In genomic region chr6:20379231-20379630, GRCh38 we compare ENCODE assay signal across 21 cellular contexts. TPM values are rescaled to one million over a fixed set of nuclear protein-coding genes. Genes with fewer than 3 reads are reported as not detected.
DNase-seq lines count a peak whose midpoint lies in the region; FAIRE-seq and TF ChIP-seq lines count a peak whose summit lies in the region.
"Had no signal": no experiment of that assay in that cellular context is flagged by ENCODE, and none has a peak within 500 bp of the region (broad histone marks: within the 10 kb centered on the region; RNA-seq: fewer than 3 reads in every experiment).

No MANE protein-coding gene starts in this region.

- H4K8ac ChIP-seq in mesenchymal stem cell (ENCODE audit: low read length) = peak overlapping the region; percentile 90

- H3K9me2 ChIP-seq in GM23248 (ENCODE audit: insufficient read depth) = no peaks in the 10 kb centered on the region

- no peak overlapping the region for H2BK5ac ChIP-seq in mesenchymal stem cell (ENCODE audit: low read depth, low read length, poor library complexity, severe bottlenecking)

- no peaks in the 10 kb centered on the region for H3K79me2 ChIP-seq in GM23248 (ENCODE audit: insufficient read depth)
- no peaks in the 10 kb centered on the region for H3K79me2 ChIP-seq in astrocyte (ENCODE audit: insufficient read depth, low read length)

- peak overlapping the region; percentile 77 to 79 for H3K4ac ChIP-seq in mesenchymal stem cell (ENCODE audit: low read depth in 1 of 2, low read length in 2 of 2)

- no peak for FAIRE-seq in astrocyte (lab: Jason Lieb, UNC)
- FAIRE-seq: A549, G401.6, GM12878 had no signal

- peak overlapping the region in 1 of 2 experiments; percentile 97 for H2BK12ac ChIP-seq in mesenchymal stem cell (ENCODE audit: low read length in 2 of 2)

- in situ Hi-C loops in GM23248 (cut with MboI) = no loop called here

- H3K79me1 ChIP-seq in mesenchymal stem cell (replicated peaks; ENCODE audit: low read length, poor library complexity, severe bottlenecking) = no peaks in the 10 kb centered on the region

- no peak overlapping the region for H3K23ac ChIP-seq in mesenchymal stem cell (ENCODE audit: low read length in 2 of 2)

- H4K91ac ChIP-seq in mesenchymal stem cell (ENCODE audit: low read length) = peak overlapping the region; percentile 65

- no peak overlapping the region for H3K4me3 Mint-ChIP-seq in astrocyte (ENCODE audit: unreplicated experiment)
- no peak overlapping the region for H3K4me3 Mint-ChIP-seq in activated naive CD4-positive, alpha-beta T cell treated with anti-CD3 and anti-CD28 coated beads, Interleukin-2, amount 10 ng/mL, durations not matched to agents 7 days and 5 days

- DNase-seq in AG20443 (ENCODE audit: low spot score) = peak; percentile 27
- peak; percentile 2 for DNase-seq in GM23248
- DNase-seq in astrocyte (ENCODE audit: low read depth) = peak; percentile 11
- DNase-seq in mesenchymal stem cell = no peak
- DNase-seq in NCI-H524 (lab: John Stamatoyannopoulos, UW) = no peak
- DNase-seq in NCI-H748 treated with DMSO at 0.1 percent for 48 hours (lab: John Stamatoyannopoulos, UW) = no peak
- DNase-seq in DMS153 treated with DMSO at 0.1 percent for 48 hours (lab: John Stamatoyannopoulos, UW; ENCODE audit: unreplicated experiment) = no peak
- no peak for DNase-seq in activated naive CD4-positive, alpha-beta T cell treated with anti-CD3 and anti-CD28 coated beads, Interleukin-2, amount 10 ng/mL, durations not matched to agents 7 days and 5 days
- DNase-seq: Caco-2, DMS153, GOT3, Kasumi-1, MM.1S, NCI-H1105, NCI-H1694 treated with DMSO at 0.1 percent for 48 hours, NCI-H69, T-helper 1 cell had no signal

- H3K4me3 ChIP-seq in GM23248 (no peak overlapping the region), astrocyte (ENCODE audit: insufficient read depth, low read depth, low read length) (no peak overlapping the region), mesenchymal stem cell (ENCODE audit: insufficient read depth in 1 of 2, low read depth in 1 of 2, low read length in 2 of 2) (no peak overlapping the region)
- H3K4me3 ChIP-seq: A549, GM12878 had no signal

- TF ChIP-seq CTCF in astrocyte (IDR thresholded peaks at IDR 0.05; ENCODE audit: insufficient read depth, low read depth, low read length) = no peak

- 88 to 91% methylated on average over 1 of the region's 1 CpG for WGBS in GM23248 (ENCODE audit: low coverage in 1 of 2, low lambda C conversion rate in 2 of 2, missing lambda C conversion rate in 2 of 2), 2 experiments
- WGBS in mesenchymal stem cell = 64% methylated on average over 1 of the region's 1 CpG

- no peaks in the 10 kb centered on the region for H3K27me3 Mint-ChIP-seq in astrocyte (ENCODE audit: low read depth, unreplicated experiment)
- H3K27me3 Mint-ChIP-seq in activated naive CD4-positive, alpha-beta T cell treated with anti-CD3 and anti-CD28 coated beads, Interleukin-2, amount 10 ng/mL, durations not matched to agents 7 days and 5 days = peaks cover 5% of the 10 kb centered on the region
- H3K27me3 Mint-ChIP-seq: CD4-positive, CD25-positive, alpha-beta regulatory T cell had no signal

- peaks cover 22% of the 10 kb centered on the region for H3K4me1 Mint-ChIP-seq in astrocyte (ENCODE audit: low read depth, unreplicated experiment)
- peaks cover 18% of the 10 kb centered on the region for H3K4me1 Mint-ChIP-seq in activated naive CD4-positive, alpha-beta T cell treated with anti-CD3 and anti-CD28 coated beads, Interleukin-2, amount 10 ng/mL, durations not matched to agents 7 days and 5 days

- no peaks in the 10 kb centered on the region for H4K20me1 ChIP-seq in GM23248 (ENCODE audit: insufficient read depth)
- no peaks in the 10 kb centered on the region for H4K20me1 ChIP-seq in astrocyte (ENCODE audit: insufficient read depth, low read length)

- H3K27ac Mint-ChIP-seq in astrocyte (ENCODE audit: unreplicated experiment) = peak overlapping the region; percentile 7
- H3K27ac Mint-ChIP-seq in activated naive CD4-positive, alpha-beta T cell treated with anti-CD3 and anti-CD28 coated beads, Interleukin-2, amount 10 ng/mL, durations not matched to agents 7 days and 5 days = no peak overlapping the region

- H3K27me3 ChIP-seq in GM23248 (replicated peaks; ENCODE audit: insufficient read depth) = peaks cover 12% of the 10 kb centered on the region
- H3K27me3 ChIP-seq in astrocyte (ENCODE audit: insufficient read depth, low read length) = no peaks in the 10 kb centered on the region
- no peaks in the 10 kb centered on the region for H3K27me3 ChIP-seq in mesenchymal stem cell (ENCODE audit: control insufficient read depth in 1 of 2, insufficient read depth in 1 of 2, low read length in 2 of 2)

- H2AFZ ChIP-seq in GM23248 (no peak overlapping the region), astrocyte (ENCODE audit: low read depth, low read length) (no peak overlapping the region), mesenchymal stem cell (ENCODE audit: low read depth, low read length) (no peak overlapping the region)

- H3K27ac ChIP-seq in GM23248 = no peak overlapping the region
- peak overlapping the region; percentile 5 for H3K27ac ChIP-seq in astrocyte (ENCODE audit: low read depth, low read length)
- H3K27ac ChIP-seq in mesenchymal stem cell (ENCODE audit: low read length, poor library complexity, severe bottlenecking) = no peak overlapping the region
- H3K27ac ChIP-seq: A549 had no signal

- H3K14ac ChIP-seq in mesenchymal stem cell (ENCODE audit: low read length in 2 of 2) = no peak overlapping the region

- H3F3A ChIP-seq in GM23248 (ENCODE audit: insufficient read depth) = peaks cover 11% of the 10 kb centered on the region

- no peak overlapping the region for H2AK5ac ChIP-seq in mesenchymal stem cell (ENCODE audit: low read length, severe bottlenecking)

- H3K9me3 ChIP-seq in GM23248 (ENCODE audit: low read depth) (no peaks in the 10 kb centered on the region), astrocyte (ENCODE audit: insufficient read depth, low read depth, low read length) (no peaks in the 10 kb centered on the region), mesenchymal stem cell (ENCODE audit: control insufficient read depth, low read length) (peaks cover 3% of the 10 kb centered on the region)
- H3K9me3 ChIP-seq: A549, Caco-2 had no signal

- H3K36me3 ChIP-seq in GM23248 (ENCODE audit: low read depth) (no peaks in the 10 kb centered on the region), astrocyte (ENCODE audit: insufficient read depth, low read length) (no peaks in the 10 kb centered on the region), mesenchymal stem cell (ENCODE audit: control insufficient read depth in 1 of 2, insufficient read depth in 2 of 2, low read depth in 1 of 2, low read length in 2 of 2) (no peaks in the 10 kb centered on the region)

- peak overlapping the region; percentile 83 to 85 for H3K18ac ChIP-seq in mesenchymal stem cell (ENCODE audit: low read depth in 1 of 2, low read length in 2 of 2)

- H3K9ac ChIP-seq in GM23248 = no peak overlapping the region
- no peak overlapping the region for H3K9ac ChIP-seq in astrocyte (ENCODE audit: low read length)
- H3K9ac ChIP-seq in mesenchymal stem cell (ENCODE audit: low read length) = no peak overlapping the region

- H3K9me3 Mint-ChIP-seq in astrocyte (ENCODE audit: unreplicated experiment) = no peaks in the 10 kb centered on the region
- H3K9me3 Mint-ChIP-seq in activated naive CD4-positive, alpha-beta T cell treated with anti-CD3 and anti-CD28 coated beads, Interleukin-2, amount 10 ng/mL, durations not matched to agents 7 days and 5 days = peaks cover 9% of the 10 kb centered on the region

- no peak overlapping the region for H2BK15ac ChIP-seq in mesenchymal stem cell (ENCODE audit: low read depth, poor library complexity, severe bottlenecking)

- H3K4me1 ChIP-seq in GM23248 (ENCODE audit: insufficient read depth) (peaks cover 28% of the 10 kb centered on the region), astrocyte (ENCODE audit: insufficient read depth, low read length) (peaks cover 21% of the 10 kb centered on the region), mesenchymal stem cell (ENCODE audit: control insufficient read depth, insufficient read depth, low read depth, low read length) (peaks cover 2% of the 10 kb centered on the region)
- H3K4me1 ChIP-seq: A549 had no signal

- no peaks in the 10 kb centered on the region for H3K36me3 Mint-ChIP-seq in astrocyte (ENCODE audit: low read depth, unreplicated experiment)
- H3K36me3 Mint-ChIP-seq in activated naive CD4-positive, alpha-beta T cell treated with anti-CD3 and anti-CD28 coated beads, Interleukin-2, amount 10 ng/mL, durations not matched to agents 7 days and 5 days = no peaks in the 10 kb centered on the region

- H3K4me2 ChIP-seq in GM23248 (ENCODE audit: unreplicated experiment) = no peak overlapping the region
- H3K4me2 ChIP-seq in astrocyte (ENCODE audit: low read length) = peak overlapping the region; percentile 37
- H3K4me2 ChIP-seq in mesenchymal stem cell (ENCODE audit: low read length, poor library complexity, severe bottlenecking) = no peak overlapping the region
- H3K4me2 ChIP-seq: A549 had no signal

- CTCF ChIA-PET in activated naive CD4-positive, alpha-beta T cell treated with anti-CD3 and anti-CD28 coated beads, Interleukin-2, amount 10 ng/mL, durations not matched to agents 7 days and 5 days (lab: Charles Lee) = interaction anchor here (1.8 kb wide), 1 partner anchor 13 kb away, joined by 5 read pairs; no protein-coding TSS in a partner anchor

- H2BK120ac ChIP-seq in mesenchymal stem cell (ENCODE audit: low read depth, low read length) = peak overlapping the region; percentile 21

RNA-seq across cellular contexts. Expression of gene E2F3, which starts 22.4 kb away (rescaled TPM):
- total RNA-seq in GM23248 (2014; rRNA removed; shearing (Covaris generic)) = 4.1 and 4.8 TPM in 2 replicates
- polyA plus RNA-seq in GM23248 (2016; fragmentation: Nextera tagmentation; extraction: Ambion mirVana) = 6.1 and 7.0 TPM in 2 replicates
- 24.8 and 27.4 TPM in 2 replicates for total RNA-seq in astrocyte
- 17.5 TPM for polyA plus RNA-seq in mesenchymal stem cell (2013, experiment 1 of 2)
- 17.7 TPM for polyA plus RNA-seq in mesenchymal stem cell (2013, experiment 2 of 2)

Comparison
In these comparisons a context has a peak if more than half of its experiments do, and no peak if none do; other contexts are left out.
1. DNase-seq: peak in AG20443 (single experiment), GM23248 (single experiment) and astrocyte (single experiment); none in mesenchymal stem cell (single experiment), NCI-H524 (0 of 2), NCI-H748 treated with DMSO at 0.1 percent for 48 hours (single experiment), DMS153 treated with DMSO at 0.1 percent for 48 hours (single experiment) and activated naive CD4-positive, alpha-beta T cell treated with anti-CD3 and anti-CD28 coated beads, Interleukin-2, amount 10 ng/mL, durations not matched to agents 7 days and 5 days (single experiment).